1 cellular context compared by ENCODE assay signal in the genomic region with DNA sequence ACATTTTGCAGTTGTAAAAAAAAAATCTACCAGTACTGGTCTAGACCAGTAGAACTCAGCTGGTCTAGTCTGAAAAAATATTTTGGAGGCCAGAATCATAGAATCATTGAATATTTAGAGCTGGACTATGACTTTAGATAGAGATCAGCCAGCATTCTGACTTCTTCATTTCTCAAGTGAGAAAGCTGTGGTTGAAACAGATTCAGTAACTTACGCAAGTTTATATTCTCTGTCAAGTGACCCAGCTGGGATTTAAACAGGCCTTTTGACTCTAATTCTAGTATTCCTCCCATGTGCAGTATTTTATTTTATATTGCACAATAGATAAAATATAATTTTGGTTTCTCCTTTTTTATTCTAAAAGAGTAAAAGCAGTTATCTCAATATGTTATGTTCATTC.
TF ChIP-seq lines count a peak whose summit lies in the region.

No MANE protein-coding gene starts in this region.

TF ChIP-seq in K562, 482 proteins besides CTCF, POLR2A, EP300 and RAD21 (continued from another document):
- TF ChIP-seq, protein P1, sequence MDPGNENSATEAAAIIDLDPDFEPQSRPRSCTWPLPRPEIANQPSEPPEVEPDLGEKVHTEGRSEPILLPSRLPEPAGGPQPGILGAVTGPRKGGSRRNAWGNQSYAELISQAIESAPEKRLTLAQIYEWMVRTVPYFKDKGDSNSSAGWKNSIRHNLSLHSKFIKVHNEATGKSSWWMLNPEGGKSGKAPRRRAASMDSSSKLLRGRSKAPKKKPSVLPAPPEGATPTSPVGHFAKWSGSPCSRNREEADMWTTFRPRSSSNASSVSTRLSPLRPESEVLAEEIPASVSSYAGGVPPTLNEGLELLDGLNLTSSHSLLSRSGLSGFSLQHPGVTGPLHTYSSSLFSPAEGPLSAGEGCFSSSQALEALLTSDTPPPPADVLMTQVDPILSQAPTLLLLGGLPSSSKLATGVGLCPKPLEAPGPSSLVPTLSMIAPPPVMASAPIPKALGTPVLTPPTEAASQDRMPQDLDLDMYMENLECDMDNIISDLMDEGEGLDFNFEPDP (CRISPR knock-in tag; IDR thresholded peaks at IDR 0.05), result no peak
- TF ChIP-seq NFE2 (IDR thresholded peaks at IDR 0.05; ENCODE audit: low read depth) (no peak), CEBPG (CRISPR knock-in tag; IDR thresholded peaks at IDR 0.05) (no peak), CEBPG (tag; conservative IDR thresholded peaks at IDR 0.05 in 1 of 2, IDR thresholded peaks at IDR 0.05 in 1 of 2) (peak; percentile 50 to 88; a peak in 3 of 4 replicates), ARHGAP35 (IDR thresholded peaks at IDR 0.05; ENCODE audit: partially characterized antibody) (no peak), CEBPB (tag; IDR thresholded peaks at IDR 0.05) (peak; percentile 84)
